ENCODE assay signal across 8 cellular contexts in the genomic region with DNA sequence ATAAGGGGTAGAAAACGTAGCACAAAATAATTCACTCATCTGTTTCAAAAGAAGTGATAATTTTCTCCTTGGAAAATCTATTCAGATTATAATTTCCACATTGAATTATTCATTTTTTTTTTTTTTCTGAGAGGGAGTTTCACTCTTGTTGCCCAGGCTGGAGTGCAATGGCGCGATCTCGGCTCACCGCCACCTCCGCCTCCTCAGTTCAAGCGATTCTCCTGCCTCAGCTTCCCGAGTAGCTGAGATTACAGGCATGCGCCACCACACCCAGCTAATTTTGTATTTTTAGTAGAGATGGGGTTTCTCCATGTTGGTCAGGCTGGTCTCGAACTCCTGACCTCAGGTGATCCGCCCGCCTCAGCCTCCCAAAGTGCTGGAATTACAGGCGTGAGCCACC. TPM values are rescaled to one million over a fixed set of nuclear protein-coding genes. Genes with fewer than 3 reads are reported as not detected.
DNase-seq lines count a peak whose midpoint lies in the region; ATAC-seq and TF ChIP-seq lines count a peak whose summit lies in the region.
"Not testable (repeated sequence)": the region's sequence is repeated elsewhere in the genome, so short reads cannot be mapped to it uniquely, and the experiment has no call there.

No MANE protein-coding gene starts in this region.

- POLR2A ChIA-PET in CD8-positive, alpha-beta T cell (lab: Charles Lee); WTC11 (lab: Charles Lee): not testable (repeated sequence)

- CTCF ChIA-PET in CD8-positive, alpha-beta T cell (lab: Charles Lee), result interaction anchor here (0.6 to 0.7 kb wide), 2 partner anchors 29 to 1014 kb away, joined by 3 read pairs; no protein-coding TSS in a partner anchor
- CTCF ChIA-PET in WTC11 (lab: Charles Lee), result interaction anchor here (5.7 kb wide), 1 partner anchor 30 kb away, joined by 45 read pairs; no protein-coding TSS in a partner anchor

- not testable (repeated sequence) for TF ChIP-seq CTCF in CD8-positive, alpha-beta T cell (IDR thresholded peaks at IDR 0.05); WTC11 (IDR thresholded peaks at IDR 0.05); epithelial cell of proximal tubule (conservative IDR thresholded peaks at IDR 0.05; ENCODE audit: low read depth, low read length); left lung (IDR thresholded peaks at IDR 0.05)

- H3K4me3 Mint-ChIP-seq in CD8-positive, alpha-beta T cell, result peak overlapping the region; percentile 8
- H3K4me3 Mint-ChIP-seq in WTC11, result peak overlapping the region; percentile 91

- H3K4me1 Mint-ChIP-seq in CD8-positive, alpha-beta T cell (ENCODE audit: low read depth), result peaks cover 35% of the 10 kb centered on the region
- peaks cover 55% of the 10 kb centered on the region for H3K4me1 Mint-ChIP-seq in WTC11

- not testable (repeated sequence) for H3K27me3 ChIP-seq in CD8-positive, alpha-beta T cell (ENCODE audit: insufficient read depth, low read length); MG63; adipocyte (replicated peaks; ENCODE audit: control insufficient read depth, insufficient read depth, low read length); left lung; neuron (ENCODE audit: insufficient read depth, low read length); stomach smooth muscle (ENCODE audit: control insufficient read depth in 1 of 2, insufficient read depth in 2 of 2, low read length in 2 of 2)

- peaks cover 24% of the 10 kb centered on the region for H3K4me1 ChIP-seq in CD8-positive, alpha-beta T cell (ENCODE audit: insufficient read depth, low read length)
- H3K4me1 ChIP-seq in adipocyte (ENCODE audit: control insufficient read depth, insufficient read depth, low read length) (peaks cover 44% of the 10 kb centered on the region), left lung (peaks cover 34 to 58% of the 10 kb centered on the region in 2 donors), neuron (ENCODE audit: insufficient read depth, low read length) (peaks cover 21% of the 10 kb centered on the region), stomach smooth muscle (ENCODE audit: control insufficient read depth, insufficient read depth, low read length) (peaks cover 20% of the 10 kb centered on the region)

- not testable (repeated sequence) for H3K27ac Mint-ChIP-seq in CD8-positive, alpha-beta T cell
- peak overlapping the region; percentile 99; the same call in 1 of the 2 replicates for H3K27ac Mint-ChIP-seq in WTC11

- not testable (repeated sequence) for H3K27me3 Mint-ChIP-seq in CD8-positive, alpha-beta T cell (ENCODE audit: low read depth); WTC11 (ENCODE audit: low read depth)

- peak overlapping the region; percentile 95 for H2AFZ ChIP-seq in neuron (ENCODE audit: low read depth, low read length)

- H3K4me3 ChIP-seq in CD8-positive, alpha-beta T cell (ENCODE audit: low read depth, low read length); stomach smooth muscle (ENCODE audit: low read length in 2 of 2): not testable (repeated sequence)
- H3K4me3 ChIP-seq in MG63 (peak overlapping the region; percentile 73), adipocyte (ENCODE audit: low read length) (peak overlapping the region; percentile 89), epithelial cell of proximal tubule (ENCODE audit: low read depth, low read length) (peak overlapping the region; percentile 77), left lung (peak overlapping the region in 1 of 2 donors; percentile 75), neuron (ENCODE audit: low read length) (peak overlapping the region; percentile 77)

- not testable (repeated sequence) for H3K9ac ChIP-seq in adipocyte (ENCODE audit: low read length); stomach smooth muscle (ENCODE audit: low read length in 2 of 2)

- H3K36me3 ChIP-seq in CD8-positive, alpha-beta T cell (ENCODE audit: insufficient read depth, low read length); MG63; adipocyte (ENCODE audit: control insufficient read depth, insufficient read depth, low read length, severe bottlenecking); left lung; neuron (ENCODE audit: insufficient read depth, low read length); stomach smooth muscle (ENCODE audit: control insufficient read depth in 2 of 2, insufficient read depth in 2 of 2, low read length in 2 of 2): not testable (repeated sequence)

- intact Hi-C loops in CD8-positive, alpha-beta T cell (cut with DNase I, micrococcal nuclease), result loop anchor here (5.0 kb wide), 5 partner anchors 111 to 856 kb away; a partner anchor contains a TSS
- intact Hi-C loops in left lung (cut with DNase I), result not testable (repeated sequence)

- not testable (repeated sequence) for H3K9me3 Mint-ChIP-seq in CD8-positive, alpha-beta T cell; WTC11

- not testable (repeated sequence) for DNase-seq in CD8-positive, alpha-beta T cell; MG63; WTC11 (ENCODE audit: low spot score); adipocyte (ENCODE audit: low read depth); epithelial cell of proximal tubule (ENCODE audit: low read depth); left lung

- not testable (repeated sequence) for ATAC-seq in CD8-positive, alpha-beta T cell; WTC11; left lung

- not testable (repeated sequence) for H3K36me3 Mint-ChIP-seq in CD8-positive, alpha-beta T cell; WTC11

- H3K27ac ChIP-seq in CD8-positive, alpha-beta T cell (ENCODE audit: low read depth, low read length), result not testable (repeated sequence)
- peak overlapping the region; percentile 93 to 96 for H3K27ac ChIP-seq in left lung
- H3K27ac ChIP-seq in stomach smooth muscle (ENCODE audit: low read length), result peak overlapping the region; percentile 91

- not testable (repeated sequence) for H3K9me3 ChIP-seq in CD8-positive, alpha-beta T cell (ENCODE audit: low read length); MG63; adipocyte (ENCODE audit: control insufficient read depth, low read length); left lung; neuron (ENCODE audit: low read length); stomach smooth muscle (ENCODE audit: control insufficient read depth in 2 of 2, low read length in 2 of 2)

RNA-seq across cellular contexts. Expression of a gene that starts 1.3 kb away (rescaled TPM):
- total RNA-seq in CD8-positive, alpha-beta T cell, result 10 to 100 TPM; 62.8 to 68.4 TPM
- total RNA-seq in MG63 (2014; rRNA removed; shearing (Covaris generic); ENCODE audit: low replicate concordance), result 1.5 and 7.2 TPM in 2 replicates
- total RNA-seq in WTC11 (2021) (122 to 161 TPM (median 124 TPM) in 3 replicates), epithelial cell of proximal tubule (18.0 and 30.0 TPM in 2 replicates), left lung (10 to 100 TPM; 73.3 to 76.8 TPM)

RNA-seq across cellular contexts. Expression of a gene that starts 59.7 kb away (rescaled TPM):
- 100 to 1,000 TPM; 130 to 136 TPM for total RNA-seq in CD8-positive, alpha-beta T cell
- 2,801 and 3,884 TPM in 2 replicates for total RNA-seq in MG63 (2014; rRNA removed; shearing (Covaris generic); ENCODE audit: low replicate concordance)
- total RNA-seq in WTC11 (2021) (1,978 to 2,328 TPM (median 2,316 TPM) in 3 replicates), epithelial cell of proximal tubule (2,577 and 2,907 TPM in 2 replicates), left lung (1,000 to 10,000 TPM in 1 of 2 donors, 100 to 1,000 TPM in 1; 753 to 1,734 TPM)

Comparison
In these comparisons a context has a peak if more than half of its experiments do, and no peak if none do; other contexts are left out.
1. RNA of a gene that starts 59.7 kb away (total RNA-seq): 2,801 to 3,884 TPM in MG63, 2,577 to 2,907 TPM in epithelial cell of proximal tubule, 1,978 to 2,328 TPM in WTC11 and 753 to 1,734 TPM in left lung; 130 to 136 TPM in CD8-positive, alpha-beta T cell; every median in the first group is over 4 times any median in the second.